Comparison of ENCODE assay signal across 1 cellular context in the genomic region with DNA sequence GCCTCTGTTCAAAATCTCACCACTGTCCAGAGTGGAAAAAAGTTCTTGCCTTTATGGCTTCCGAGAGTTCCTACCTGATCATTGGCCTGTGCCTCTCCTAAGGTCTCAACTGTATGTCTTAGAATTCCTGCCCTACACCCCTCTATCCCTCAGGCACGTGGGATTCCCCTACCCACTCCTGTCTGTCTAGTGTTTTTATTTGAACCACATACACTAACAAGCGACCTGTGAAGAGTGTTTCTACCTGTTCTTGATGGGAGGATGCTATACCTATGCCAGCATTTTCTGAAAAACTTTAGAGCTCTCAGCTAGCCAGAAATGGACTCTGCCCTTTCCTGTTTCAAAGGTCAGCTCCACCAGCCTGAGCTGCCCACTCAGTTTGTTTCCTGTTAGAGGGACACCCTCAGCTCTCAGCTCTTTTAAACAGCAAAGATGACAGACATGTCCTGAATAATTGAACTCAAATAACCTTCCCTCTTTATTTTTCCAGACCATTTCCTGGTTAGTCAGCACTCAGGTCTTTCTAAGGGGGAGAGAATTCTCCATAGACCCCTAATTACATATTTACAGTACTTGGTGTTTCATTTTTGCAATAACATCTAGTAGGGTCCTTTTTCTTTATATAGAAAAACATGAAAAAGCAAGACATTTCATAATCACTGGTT.
TF ChIP-seq lines count a peak whose summit lies in the region.

No MANE protein-coding gene starts in this region.

TF ChIP-seq in GM23338, 12 proteins besides CTCF, POLR2A, EP300 and RAD21 (continued from another document):
- TF ChIP-seq, protein P1, sequence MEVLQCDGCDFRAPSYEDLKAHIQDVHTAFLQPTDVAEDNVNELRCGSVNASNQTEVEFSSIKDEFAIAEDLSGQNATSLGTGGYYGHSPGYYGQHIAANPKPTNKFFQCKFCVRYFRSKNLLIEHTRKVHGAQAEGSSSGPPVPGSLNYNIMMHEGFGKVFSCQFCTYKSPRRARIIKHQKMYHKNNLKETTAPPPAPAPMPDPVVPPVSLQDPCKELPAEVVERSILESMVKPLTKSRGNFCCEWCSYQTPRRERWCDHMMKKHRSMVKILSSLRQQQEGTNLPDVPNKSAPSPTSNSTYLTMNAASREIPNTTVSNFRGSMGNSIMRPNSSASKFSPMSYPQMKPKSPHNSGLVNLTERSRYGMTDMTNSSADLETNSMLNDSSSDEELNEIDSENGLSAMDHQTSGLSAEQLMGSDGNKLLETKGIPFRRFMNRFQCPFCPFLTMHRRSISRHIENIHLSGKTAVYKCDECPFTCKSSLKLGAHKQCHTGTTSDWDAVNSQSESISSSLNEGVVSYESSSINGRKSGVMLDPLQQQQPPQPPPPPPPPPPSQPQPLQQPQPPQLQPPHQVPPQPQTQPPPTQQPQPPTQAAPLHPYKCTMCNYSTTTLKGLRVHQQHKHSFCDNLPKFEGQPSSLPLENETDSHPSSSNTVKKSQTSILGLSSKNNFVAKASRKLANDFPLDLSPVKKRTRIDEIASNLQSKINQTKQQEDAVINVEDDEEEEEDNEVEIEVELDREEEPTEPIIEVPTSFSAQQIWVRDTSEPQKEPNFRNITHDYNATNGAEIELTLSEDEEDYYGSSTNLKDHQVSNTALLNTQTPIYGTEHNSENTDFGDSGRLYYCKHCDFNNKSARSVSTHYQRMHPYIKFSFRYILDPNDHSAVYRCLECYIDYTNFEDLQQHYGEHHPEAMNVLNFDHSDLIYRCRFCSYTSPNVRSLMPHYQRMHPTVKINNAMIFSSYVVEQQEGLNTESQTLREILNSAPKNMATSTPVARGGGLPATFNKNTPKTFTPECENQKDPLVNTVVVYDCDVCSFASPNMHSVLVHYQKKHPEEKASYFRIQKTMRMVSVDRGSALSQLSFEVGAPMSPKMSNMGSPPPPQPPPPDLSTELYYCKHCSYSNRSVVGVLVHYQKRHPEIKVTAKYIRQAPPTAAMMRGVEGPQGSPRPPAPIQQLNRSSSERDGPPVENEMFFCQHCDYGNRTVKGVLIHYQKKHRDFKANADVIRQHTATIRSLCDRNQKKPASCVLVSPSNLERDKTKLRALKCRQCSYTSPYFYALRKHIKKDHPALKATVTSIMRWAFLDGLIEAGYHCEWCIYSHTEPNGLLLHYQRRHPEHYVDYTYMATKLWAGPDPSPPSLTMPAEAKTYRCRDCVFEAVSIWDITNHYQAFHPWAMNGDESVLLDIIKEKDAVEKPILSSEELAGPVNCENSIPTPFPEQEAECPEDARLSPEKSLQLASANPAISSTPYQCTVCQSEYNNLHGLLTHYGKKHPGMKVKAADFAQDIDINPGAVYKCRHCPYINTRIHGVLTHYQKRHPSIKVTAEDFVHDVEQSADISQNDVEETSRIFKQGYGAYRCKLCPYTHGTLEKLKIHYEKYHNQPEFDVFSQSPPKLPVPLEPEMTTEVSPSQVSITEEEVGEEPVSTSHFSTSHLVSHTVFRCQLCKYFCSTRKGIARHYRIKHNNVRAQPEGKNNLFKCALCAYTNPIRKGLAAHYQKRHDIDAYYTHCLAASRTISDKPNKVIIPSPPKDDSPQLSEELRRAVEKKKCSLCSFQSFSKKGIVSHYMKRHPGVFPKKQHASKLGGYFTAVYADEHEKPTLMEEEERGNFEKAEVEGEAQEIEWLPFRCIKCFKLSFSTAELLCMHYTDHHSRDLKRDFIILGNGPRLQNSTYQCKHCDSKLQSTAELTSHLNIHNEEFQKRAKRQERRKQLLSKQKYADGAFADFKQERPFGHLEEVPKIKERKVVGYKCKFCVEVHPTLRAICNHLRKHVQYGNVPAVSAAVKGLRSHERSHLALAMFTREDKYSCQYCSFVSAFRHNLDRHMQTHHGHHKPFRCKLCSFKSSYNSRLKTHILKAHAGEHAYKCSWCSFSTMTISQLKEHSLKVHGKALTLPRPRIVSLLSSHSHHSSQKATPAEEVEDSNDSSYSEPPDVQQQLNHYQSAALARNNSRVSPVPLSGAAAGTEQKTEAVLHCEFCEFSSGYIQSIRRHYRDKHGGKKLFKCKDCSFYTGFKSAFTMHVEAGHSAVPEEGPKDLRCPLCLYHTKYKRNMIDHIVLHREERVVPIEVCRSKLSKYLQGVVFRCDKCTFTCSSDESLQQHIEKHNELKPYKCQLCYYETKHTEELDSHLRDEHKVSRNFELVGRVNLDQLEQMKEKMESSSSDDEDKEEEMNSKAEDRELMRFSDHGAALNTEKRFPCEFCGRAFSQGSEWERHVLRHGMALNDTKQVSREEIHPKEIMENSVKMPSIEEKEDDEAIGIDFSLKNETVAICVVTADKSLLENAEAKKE (CRISPR knock-in tag; IDR thresholded peaks at IDR 0.05) = no peak
- no peak for TF ChIP-seq CREB1 (CRISPR knock-in tag; IDR thresholded peaks at IDR 0.05; ENCODE audit: low read depth)
